In the genomic region with DNA sequence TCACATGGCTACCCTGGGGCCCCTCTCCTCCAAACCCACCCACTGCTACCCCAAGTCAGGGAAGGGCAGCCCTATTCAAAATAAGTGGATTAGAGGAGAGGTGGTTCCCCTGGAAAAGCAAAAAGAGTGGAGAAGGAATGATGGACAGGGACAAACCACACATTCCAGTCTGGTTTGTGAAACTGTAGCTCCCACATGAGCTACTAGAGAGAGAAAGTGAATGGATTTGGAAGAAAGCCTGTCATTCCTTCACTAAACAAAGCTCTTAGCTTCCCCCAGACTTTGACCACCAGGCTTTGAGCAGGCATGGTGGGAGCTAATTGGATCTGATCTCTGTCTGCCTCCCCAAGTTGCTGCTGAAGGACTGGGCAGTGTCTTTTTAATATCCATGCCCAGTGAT, we compare ENCODE assay signal across 8 cellular contexts. TPM values are rescaled to one million over a fixed set of nuclear protein-coding genes. Genes with fewer than 3 reads are reported as not detected.
"Had no signal": no experiment of that assay in that cellular context is flagged by ENCODE, and none has a peak within 500 bp of the region (broad histone marks: within the 10 kb centered on the region; RNA-seq: fewer than 3 reads in every experiment).

No MANE protein-coding gene starts in this region.

- H2AFZ ChIP-seq: GM23338 had no signal

- ATAC-seq: GM23338, K562 had no signal

- DNase-seq: H9, HCEC 1CT, IMR-90, KG1 had no signal

- H3K4me2 ChIP-seq: GM23338 had no signal

- H3K4me3 ChIP-seq: GM23338, K562 had no signal

RNA-seq across cellular contexts. Expression of a gene that starts 28.0 kb away (rescaled TPM):
- total RNA-seq: GM23338, HT-29, IMR-90, K562 had no signal
- polyA plus RNA-seq: IMR-90, K562 had no signal

RNA-seq across cellular contexts. Expression of a gene that starts 45.6 kb away (rescaled TPM):
- total RNA-seq: GM23338, H1, H9, HT-29, IMR-90, K562 had no signal
- polyA plus RNA-seq: GM23338, H1, IMR-90, K562 had no signal
